ENCODE assay signal across 10 cellular contexts in the genomic region with DNA sequence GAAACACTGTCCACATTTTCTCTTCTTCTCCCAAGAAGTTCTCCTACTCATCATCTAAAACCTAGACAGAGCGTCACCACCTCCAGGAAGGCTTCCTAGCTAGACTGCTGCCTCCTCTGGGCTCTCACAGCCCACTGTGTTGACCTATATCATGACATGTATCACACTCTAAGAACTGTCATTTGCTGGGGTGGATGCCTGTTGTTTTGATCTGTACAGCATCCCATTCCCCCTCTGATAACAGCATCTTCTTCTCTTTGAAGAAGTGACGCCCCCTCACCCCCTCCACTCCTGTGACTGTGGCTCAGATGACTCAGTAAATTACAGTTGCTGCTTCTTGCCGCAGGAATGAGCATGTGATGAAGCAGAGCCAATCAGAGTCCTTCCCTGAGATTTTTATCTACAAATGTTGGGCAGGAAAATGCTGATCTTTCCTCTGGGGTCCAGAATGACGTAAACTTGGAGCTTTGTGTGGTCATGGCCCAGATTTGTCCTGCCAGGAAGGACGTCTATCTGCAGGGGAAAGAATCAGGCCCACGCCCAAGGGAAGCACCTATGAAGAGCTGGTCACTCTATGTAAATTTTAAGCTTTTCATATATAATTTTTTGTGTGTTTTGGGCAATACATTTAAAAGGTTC. TPM values are rescaled to one million over a fixed set of nuclear protein-coding genes. Genes with fewer than 3 reads are reported as not detected.
DNase-seq lines count a peak whose midpoint lies in the region; ATAC-seq, FAIRE-seq and TF ChIP-seq lines count a peak whose summit lies in the region.
"Had no signal": no experiment of that assay in that cellular context is flagged by ENCODE, and none has a peak within 500 bp of the region (broad histone marks: within the 10 kb centered on the region; RNA-seq: fewer than 3 reads in every experiment).

No MANE protein-coding gene starts in this region.

- ATAC-seq in GM18505 (IDR thresholded peaks at IDR 0.05; ENCODE audit: unreplicated experiment) = no peak

- peaks cover 0 to 3% of the 10 kb centered on the region in 2 donors for H3K4me1 ChIP-seq in kidney (ENCODE audit: control insufficient read depth in 1 of 2, insufficient read depth in 1 of 2, low read depth in 1 of 2, low read length in 2 of 2)
- H3K4me1 ChIP-seq in small intestine (ENCODE audit: control insufficient read depth in 2 of 2, insufficient read depth in 1 of 2, low read depth in 1 of 2, low read length in 1 of 2) = no peaks in the 10 kb centered on the region

- H3K27me3 ChIP-seq in small intestine (ENCODE audit: control insufficient read depth in 2 of 2, insufficient read depth in 2 of 2, low read length in 2 of 2) = no peaks in the 10 kb centered on the region

- FAIRE-seq in kidney (lab: Jason Lieb, UNC) = no peak
- FAIRE-seq in small intestine (lab: Jason Lieb, UNC) = no peak
- FAIRE-seq: colon had no signal

- H3K9me3 ChIP-seq in kidney (ENCODE audit: control insufficient read depth in 1 of 2, low read length in 2 of 2) (no peaks in the 10 kb centered on the region), small intestine (ENCODE audit: control insufficient read depth, low read depth) (no peaks in the 10 kb centered on the region)

- TF ChIP-seq CTCF in astrocyte of the spinal cord (IDR thresholded peaks at IDR 0.05; ENCODE audit: low read depth, low read length) (no peak), kidney (IDR thresholded peaks at IDR 0.05; ENCODE audit: borderline replicate concordance, extremely low read depth, insufficient read depth) (no peak)

- WGBS in small intestine, 3 donors = 49 to 57% (median 49%) methylated on average over 6 of the region's 6 CpGs

- no peak overlapping the region for H3K4me3 ChIP-seq in astrocyte of the spinal cord (ENCODE audit: low read depth, low read length)
- H3K4me3 ChIP-seq in kidney (ENCODE audit: low read length in 2 of 2) = no peak overlapping the region
- H3K4me3 ChIP-seq in small intestine (ENCODE audit: low read depth in 1 of 2, low read length in 2 of 2) = no peak overlapping the region

- intact Hi-C loops in kidney (cut with DNase I) = no loop called here

- DNase-seq in H4 (ENCODE audit: low spot score) (peak; percentile 98), RPMI7951 (ENCODE audit: low read depth) (peak; percentile 73), astrocyte of the spinal cord (ENCODE audit: low read depth, low spot score) (peak; percentile 64), kidney (no peak), small intestine (no peak)
- DNase-seq in stimulated activated CD4-positive, alpha-beta T cell treated with anti-CD3 and anti-CD28 coated beads, Interleukin-15, amount 100 ng/mL, for 24 hours = peak; percentile 47
- DNase-seq: NCI-H446 treated with DMSO at 0.1 percent for 48 hours, nucleus accumbens had no signal

- TF ChIP-seq POLR2A in GM18505 (IDR thresholded peaks at IDR 0.05; ENCODE audit: borderline replicate concordance, extremely low read depth, insufficient read depth, insufficient read length) = no peak

- in situ Hi-C loops in astrocyte of the spinal cord (cut with HindIII; ENCODE audit: low sequenced_read_pairs) = no loop called here

- H3K27ac ChIP-seq in kidney (ENCODE audit: low read depth in 2 of 2, low read length in 2 of 2) (no peak overlapping the region), small intestine (ENCODE audit: low read depth in 1 of 2, low read length in 1 of 2) (no peak overlapping the region)

- H3K36me3 ChIP-seq in kidney (ENCODE audit: control insufficient read depth in 1 of 2, insufficient read depth in 2 of 2, low read length in 2 of 2) (no peaks in the 10 kb centered on the region), small intestine (ENCODE audit: control insufficient read depth in 2 of 2, insufficient read depth in 2 of 2, low read length in 2 of 2) (no peaks in the 10 kb centered on the region)

- H3K9ac ChIP-seq in kidney (ENCODE audit: low read length in 2 of 2) = no peak overlapping the region

RNA-seq across cellular contexts. Expression of gene FOXO6, which starts 28.0 kb away (rescaled TPM):
- total RNA-seq in H4 (2014; rRNA removed; shearing (Covaris generic)) = 0.35 and 0.45 TPM in 2 replicates
- total RNA-seq in RPMI7951 (2014; rRNA removed; shearing (Covaris generic)) = not detected in 2 replicates
- 1.0 TPM for total RNA-seq in kidney
- polyA plus RNA-seq in kidney (ENCODE audit: insufficient read depth, low read depth, low replicate concordance) (0.47 TPM), small intestine (under 1 TPM in 1 of 3 donors, not detected in 2; 0.34 TPM)

Comparison
In these comparisons a context has a peak if more than half of its experiments do, and no peak if none do; other contexts are left out.
1. DNase-seq: peak in H4 (single experiment), RPMI7951 (single experiment), astrocyte of the spinal cord (single experiment) and stimulated activated CD4-positive, alpha-beta T cell treated with anti-CD3 and anti-CD28 coated beads, Interleukin-15, amount 100 ng/mL, for 24 hours (single experiment); none in kidney (single experiment) and small intestine (single experiment).